In genomic region chr22:23849009-23850006, GRCh38 we compare ENCODE assay signal across 8 cellular contexts. TPM values are rescaled to one million over a fixed set of nuclear protein-coding genes. Genes with fewer than 3 reads are reported as not detected.
DNase-seq lines count a peak whose midpoint lies in the region; ATAC-seq lines count a peak whose summit lies in the region.

No MANE protein-coding gene starts in this region.

- no peaks in the 10 kb centered on the region for H3K36me3 ChIP-seq in mesenchymal stem cell (ENCODE audit: control insufficient read depth in 1 of 2, insufficient read depth in 2 of 2, low read depth in 1 of 2, low read length in 2 of 2)

- H2BK12ac ChIP-seq in mesenchymal stem cell (ENCODE audit: low read length in 2 of 2): peak overlapping the region in 1 of 2 experiments; percentile 95

- no peak overlapping the region for H2BK120ac ChIP-seq in mesenchymal stem cell (ENCODE audit: low read depth, low read length)

- peak overlapping the region in 1 of 2 experiments; percentile 47 for H3K4me3 ChIP-seq in mesenchymal stem cell (ENCODE audit: insufficient read depth in 1 of 2, low read depth in 1 of 2, low read length in 2 of 2)

- no peaks in the 10 kb centered on the region for H3K9me3 ChIP-seq in mesenchymal stem cell (ENCODE audit: control insufficient read depth, low read length)

- peak overlapping the region; percentile 36 for H3K4me2 ChIP-seq in mesenchymal stem cell (ENCODE audit: low read length, poor library complexity, severe bottlenecking)

- peaks cover 50% of the 10 kb centered on the region for H3K4me1 ChIP-seq in mesenchymal stem cell (ENCODE audit: control insufficient read depth, insufficient read depth, low read depth, low read length)

- H3K4ac ChIP-seq in mesenchymal stem cell (ENCODE audit: low read depth in 1 of 2, low read length in 2 of 2): peak overlapping the region; percentile 76 to 86

- H3K79me1 ChIP-seq in mesenchymal stem cell (replicated peaks; ENCODE audit: low read length, poor library complexity, severe bottlenecking): no peaks in the 10 kb centered on the region

- no peak overlapping the region for H2BK5ac ChIP-seq in mesenchymal stem cell (ENCODE audit: low read depth, low read length, poor library complexity, severe bottlenecking)

- peak overlapping the region; percentile 5 for H2AK5ac ChIP-seq in mesenchymal stem cell (ENCODE audit: low read length, severe bottlenecking)

- H2BK15ac ChIP-seq in mesenchymal stem cell (ENCODE audit: low read depth, poor library complexity, severe bottlenecking): peak overlapping the region; percentile 39

- H4K91ac ChIP-seq in mesenchymal stem cell (ENCODE audit: low read length): peak overlapping the region; percentile 22

- H3K18ac ChIP-seq in mesenchymal stem cell (ENCODE audit: low read depth in 1 of 2, low read length in 2 of 2): peak overlapping the region; percentile 6 to 80

- no peak overlapping the region for H3K23ac ChIP-seq in mesenchymal stem cell (ENCODE audit: low read length in 2 of 2)

- H2AFZ ChIP-seq in mesenchymal stem cell (ENCODE audit: low read depth, low read length): peak overlapping the region; percentile 72

- no peak overlapping the region for H3K27ac ChIP-seq in mesenchymal stem cell (ENCODE audit: low read length, poor library complexity, severe bottlenecking)

- 27% methylated on average over 57 of the region's 62 CpGs for WGBS in mesenchymal stem cell

- peaks cover 0 to 16% of the 10 kb centered on the region in 2 experiments for H3K27me3 ChIP-seq in mesenchymal stem cell (ENCODE audit: control insufficient read depth in 1 of 2, insufficient read depth in 1 of 2, low read length in 2 of 2)

- H4K8ac ChIP-seq in mesenchymal stem cell (ENCODE audit: low read length): peak overlapping the region; percentile 91

- H3K14ac ChIP-seq in mesenchymal stem cell (ENCODE audit: low read length in 2 of 2): peak overlapping the region in 1 of 2 experiments; percentile 79

- DNase-seq in COR-L47 (lab: John Stamatoyannopoulos, UW) (peak; percentile 76), NCI-H748 (lab: John Stamatoyannopoulos, UW; ENCODE audit: unreplicated experiment) (peak; percentile 76), dermis microvascular lymphatic vessel endothelial cell (ENCODE audit: low read depth in 2 of 2) (peak; percentile 32 to 69), mesenchymal stem cell (peak; percentile 83)
- peak; percentile 89 to 91 for DNase-seq in activated CD4-positive, alpha-beta T cell treated with anti-CD3 and anti-CD28 coated beads, Interleukin-2, amount 50 U/mL, for 48 hours
- DNase-seq in stimulated activated CD8-positive, alpha-beta memory T cell treated with anti-CD3 and anti-CD28 coated beads, Interleukin-15, amount 100 ng/mL, for 48 hours (ENCODE audit: low read depth in 2 of 2): peak; percentile 72 to 73

- peak overlapping the region; percentile 26 for H3K9ac ChIP-seq in mesenchymal stem cell (ENCODE audit: low read length)

- peak; percentile 46 for ATAC-seq in HG02759 (IDR thresholded peaks at IDR 0.05; ENCODE audit: unreplicated experiment)
- ATAC-seq in HG03460 (IDR thresholded peaks at IDR 0.05; ENCODE audit: unreplicated experiment): no peak

RNA-seq across cellular contexts. Expression of gene SLC2A11, which starts 8.4 kb away (rescaled TPM):
- 4.6 and 5.3 TPM in 2 replicates for total RNA-seq in dermis microvascular lymphatic vessel endothelial cell
- polyA plus RNA-seq in mesenchymal stem cell (2013, experiment 1 of 2): 15.5 TPM
- polyA plus RNA-seq in mesenchymal stem cell (2013, experiment 2 of 2): 15.6 TPM

RNA-seq across cellular contexts. Expression of gene DERL3, which starts 10.5 kb away (rescaled TPM):
- total RNA-seq in dermis microvascular lymphatic vessel endothelial cell: 0.76 and 1.2 TPM in 2 replicates
- polyA plus RNA-seq in mesenchymal stem cell (2013, experiment 1 of 2): 0.61 TPM
- 0.52 TPM for polyA plus RNA-seq in mesenchymal stem cell (2013, experiment 2 of 2)

RNA-seq across cellular contexts. Expression of gene MIF, which starts 44.9 kb away (rescaled TPM):
- 256 and 348 TPM in 2 replicates for total RNA-seq in dermis microvascular lymphatic vessel endothelial cell
- polyA plus RNA-seq in mesenchymal stem cell (2013, experiment 1 of 2): 908 TPM
- polyA plus RNA-seq in mesenchymal stem cell (2013, experiment 2 of 2): 993 TPM
